In genomic region chr2:23617167-23617787, GRCh38 we compare ENCODE assay signal across 10 cellular contexts.
A peak's percentile ranks its signal among the peaks of the same experiment; 100 is the strongest.
DNase-seq lines count a peak whose midpoint lies in the region; ATAC-seq and TF ChIP-seq lines count a peak whose summit lies in the region.
"Had no signal": no experiment of that assay in that cellular context is flagged by ENCODE, and none has a peak within 500 bp of the region (broad histone marks: within the 10 kb centered on the region; RNA-seq: fewer than 3 reads in every experiment).

No MANE protein-coding gene starts in this region.

- CTCF ChIA-PET in activated CD4-positive, alpha-beta T cell treated with anti-CD3 and anti-CD28 coated beads, Interleukin-2, amount 10 ng/mL, durations not matched to agents 7 days and 5 days (lab: Charles Lee) = no interaction called here

- H3K9me3 Mint-ChIP-seq in activated CD4-positive, alpha-beta T cell treated with anti-CD3 and anti-CD28 coated beads, Interleukin-2, amount 10 ng/mL, durations not matched to agents 7 days and 5 days = no peaks in the 10 kb centered on the region
- H3K9me3 Mint-ChIP-seq: activated CD4-positive, alpha-beta memory T cell treated with anti-CD3 and anti-CD28 coated beads for 36 hours had no signal

- H3K36me3 Mint-ChIP-seq in activated CD4-positive, alpha-beta T cell treated with anti-CD3 and anti-CD28 coated beads, Interleukin-2, amount 10 ng/mL, durations not matched to agents 7 days and 5 days (ENCODE audit: low read depth) = no peaks in the 10 kb centered on the region
- H3K36me3 Mint-ChIP-seq: activated CD4-positive, alpha-beta memory T cell treated with anti-CD3 and anti-CD28 coated beads for 36 hours had no signal

- peaks cover 16% of the 10 kb centered on the region for H3F3A ChIP-seq in GM23248 (ENCODE audit: insufficient read depth)

- in situ Hi-C loops in GM23248 (cut with MboI) = no loop called here
- in situ Hi-C loops in brain microvascular endothelial cell (cut with HindIII; ENCODE audit: low pct_ligation_motif_present, low sequenced_read_pairs) = no loop called here

- no peaks in the 10 kb centered on the region for H3K79me2 ChIP-seq in GM23248 (ENCODE audit: insufficient read depth)

- POLR2A ChIA-PET in activated CD4-positive, alpha-beta T cell treated with anti-CD3 and anti-CD28 coated beads, Interleukin-2, amount 10 ng/mL, durations not matched to agents 7 days and 5 days (lab: Charles Lee) = no interaction called here

- intact Hi-C loops in sigmoid colon (cut with DNase I) = loop anchor here (1.0 to 5.0 kb wide), 4 partner anchors 52 to 190 kb away; no protein-coding TSS in a partner anchor

- no peaks in the 10 kb centered on the region for H3K9me2 ChIP-seq in GM23248 (ENCODE audit: insufficient read depth)

- peaks cover 12% of the 10 kb centered on the region for H3K4me1 ChIP-seq in GM23248 (ENCODE audit: insufficient read depth)
- H3K4me1 ChIP-seq in sigmoid colon = peaks cover 0 to 69% (median 60%) of the 10 kb centered on the region in 4 donors

- TF ChIP-seq CTCF in brain microvascular endothelial cell (IDR thresholded peaks at IDR 0.05; ENCODE audit: low read depth, low read length, missing control alignments) (peak; percentile 43), sigmoid colon (IDR thresholded peaks at IDR 0.05) (peak; percentile 68 to 93 (median 82))

- no peak for TF ChIP-seq POLR2A in sigmoid colon (IDR thresholded peaks at IDR 0.05)

- peak; percentile 87 for DNase-seq in GM23248
- DNase-seq in brain microvascular endothelial cell = no peak
- DNase-seq in iris pigment epithelial cell (ENCODE audit: low read depth) = peak; percentile 72
- peak; percentile 97 for DNase-seq in sigmoid colon
- DNase-seq in NK-92 treated with Interleukin-12 subunit alpha and Interleukin-12 subunit beta, amount 100 ng/mL, for 24 hours (lab: John Stamatoyannopoulos, UW) = no peak
- DNase-seq in activated CD4-positive, alpha-beta T cell treated with anti-CD3 and anti-CD28 coated beads, Interleukin-2, amount 10 ng/mL, durations not matched to agents 7 days and 5 days = no peak
- DNase-seq: activated CD4-positive, alpha-beta memory T cell treated with anti-CD3 and anti-CD28 coated beads for 36 hours; NCI-H1930 had no signal

- H3K4me1 Mint-ChIP-seq in activated CD4-positive, alpha-beta T cell treated with anti-CD3 and anti-CD28 coated beads, Interleukin-2, amount 10 ng/mL, durations not matched to agents 7 days and 5 days = peaks cover 11% of the 10 kb centered on the region

- no peaks in the 10 kb centered on the region for H4K20me1 ChIP-seq in GM23248 (ENCODE audit: insufficient read depth)

- 10 to 12% methylated on average over 16 of the region's 16 CpGs for WGBS in GM23248 (ENCODE audit: low coverage in 1 of 2, low lambda C conversion rate in 2 of 2, missing lambda C conversion rate in 2 of 2), 2 experiments
- WGBS in sigmoid colon, 2 donors = 66 to 81% methylated on average over 16 of the region's 16 CpGs

- H3K4me3 ChIP-seq in GM23248 = peak overlapping the region; percentile 56
- H3K4me3 ChIP-seq in brain microvascular endothelial cell (ENCODE audit: low read depth, low read length) = no peak overlapping the region
- peak overlapping the region in 3 of 4 donors; percentile 10 to 23 (median 12) for H3K4me3 ChIP-seq in sigmoid colon

- H3K27me3 ChIP-seq in GM23248 (replicated peaks; ENCODE audit: insufficient read depth) (no peaks in the 10 kb centered on the region), brain microvascular endothelial cell (replicated peaks) (no peaks in the 10 kb centered on the region), sigmoid colon (no peaks in the 10 kb centered on the region)

- no peak for ATAC-seq in GM19351 (IDR thresholded peaks at IDR 0.05; ENCODE audit: unreplicated experiment)
- ATAC-seq in HG02759 (IDR thresholded peaks at IDR 0.05; ENCODE audit: unreplicated experiment) = no peak

- H2AFZ ChIP-seq in GM23248 = peak overlapping the region; percentile 71

- no peak overlapping the region for H3K27ac Mint-ChIP-seq in activated CD4-positive, alpha-beta T cell treated with anti-CD3 and anti-CD28 coated beads, Interleukin-2, amount 10 ng/mL, durations not matched to agents 7 days and 5 days
- H3K27ac Mint-ChIP-seq: activated CD4-positive, alpha-beta memory T cell treated with anti-CD3 and anti-CD28 coated beads for 36 hours had no signal

- peak overlapping the region; percentile 47 for H3K9ac ChIP-seq in GM23248

- H3K9me3 ChIP-seq in GM23248 (ENCODE audit: low read depth) (no peaks in the 10 kb centered on the region), sigmoid colon (no peaks in the 10 kb centered on the region)

- peak; percentile 57 to 94 (median 78) for TF ChIP-seq EP300 in sigmoid colon (IDR thresholded peaks at IDR 0.05)

- H3K36me3 ChIP-seq in GM23248 (ENCODE audit: low read depth) (no peaks in the 10 kb centered on the region), brain microvascular endothelial cell (replicated peaks) (no peaks in the 10 kb centered on the region), sigmoid colon (no peaks in the 10 kb centered on the region)

- H3K27me3 Mint-ChIP-seq in activated CD4-positive, alpha-beta T cell treated with anti-CD3 and anti-CD28 coated beads, Interleukin-2, amount 10 ng/mL, durations not matched to agents 7 days and 5 days = peaks cover 6% of the 10 kb centered on the region
- H3K27me3 Mint-ChIP-seq: activated CD4-positive, alpha-beta memory T cell treated with anti-CD3 and anti-CD28 coated beads for 36 hours had no signal

- H3K4me3 Mint-ChIP-seq in activated CD4-positive, alpha-beta T cell treated with anti-CD3 and anti-CD28 coated beads, Interleukin-2, amount 10 ng/mL, durations not matched to agents 7 days and 5 days = no peak overlapping the region
- H3K4me3 Mint-ChIP-seq: activated CD4-positive, alpha-beta memory T cell treated with anti-CD3 and anti-CD28 coated beads for 36 hours had no signal

- peak overlapping the region; percentile 38 for H3K27ac ChIP-seq in GM23248
- H3K27ac ChIP-seq in brain microvascular endothelial cell = no peak overlapping the region
- peak overlapping the region; percentile 88 to 96 (median 93) for H3K27ac ChIP-seq in sigmoid colon

- peak overlapping the region; percentile 65 for H3K4me2 ChIP-seq in GM23248 (ENCODE audit: unreplicated experiment)

Comparison
In these comparisons a context has a peak if more than half of its experiments do, and no peak if none do; other contexts are left out.
1. DNase-seq: peak in GM23248 (single experiment), iris pigment epithelial cell (single experiment) and sigmoid colon (single experiment); none in brain microvascular endothelial cell (single experiment), NK-92 treated with Interleukin-12 subunit alpha and Interleukin-12 subunit beta, amount 100 ng/mL, for 24 hours (single experiment) and activated CD4-positive, alpha-beta T cell treated with anti-CD3 and anti-CD28 coated beads, Interleukin-2, amount 10 ng/mL, durations not matched to agents 7 days and 5 days (single experiment).